ENCODE assay signal across 16 cellular contexts in genomic region chr5:160701403-160701802, GRCh38.
"Had no signal": no experiment of that assay in that cellular context is flagged by ENCODE, and none has a peak within 500 bp of the region (broad histone marks: within the 10 kb centered on the region; RNA-seq: fewer than 3 reads in every experiment).

No MANE protein-coding gene starts in this region.

- H3K4me1 ChIP-seq: heart left ventricle had no signal

- H3K4me3 ChIP-seq: heart left ventricle, ovary had no signal

- ATAC-seq: esophagus mucosa; heart left ventricle; right cardiac atrium; stimulated activated naive B cell treated with anti-CD40 and anti-IgM and Interleukin-4, amounts not matched to agents 10 μg/mL and 1 μg/mL and 100 μg/mL, for 72 hours had no signal

- H3K4me3 Mint-ChIP-seq: stimulated activated naive B cell treated with anti-CD40 and anti-IgM and Interleukin-4, amounts not matched to agents 10 μg/mL and 1 μg/mL and 100 μg/mL, for 72 hours had no signal

- H3K9me3 ChIP-seq: ovary had no signal

- H3K27me3 ChIP-seq: heart left ventricle, ovary had no signal

- H3K36me3 Mint-ChIP-seq: naive B cell had no signal

- H3K36me3 ChIP-seq: heart left ventricle, ovary had no signal

- H3K27me3 Mint-ChIP-seq: progenitor cell of endocrine pancreas had no signal

- H3K27ac Mint-ChIP-seq: naive B cell; progenitor cell of endocrine pancreas; stimulated activated naive B cell treated with anti-CD40 and anti-IgM and Interleukin-4, amounts not matched to agents 10 μg/mL and 1 μg/mL and 100 μg/mL, for 72 hours had no signal

- H3K27ac ChIP-seq: ovary had no signal

- DNase-seq: cortex of kidney; effector memory CD4-positive, alpha-beta T cell; heart left ventricle; hippocampal formation; mesendoderm; naive B cell; ovary; right cardiac atrium; small intestine; stimulated activated CD4-positive, alpha-beta T cell treated with anti-CD3 and anti-CD28 coated beads, Interleukin-12 subunit alpha, Interleukin-12 subunit beta, amount 100 ng/mL, for 4 hours; stimulated activated CD4-positive, alpha-beta T cell treated with anti-CD3 and anti-CD28 coated beads, Interleukin-2, amount 100 ng/mL, for 48 hours; stimulated activated CD8-positive, alpha-beta memory T cell treated with anti-CD3 and anti-CD28 coated beads, Interleukin-4, amount 100 ng/mL, for 48 hours; stimulated activated naive B cell treated with anti-CD40 and anti-IgM and Interleukin-4, amounts not matched to agents 10 μg/mL and 1 μg/mL and 100 μg/mL, for 72 hours; trophoblast cell had no signal
